ENCODE assay signal across 16 cellular contexts in genomic region chr13:42885325-42885724, GRCh38.
"Had no signal": no experiment of that assay in that cellular context is flagged by ENCODE, and none has a peak within 500 bp of the region (broad histone marks: within the 10 kb centered on the region; RNA-seq: fewer than 3 reads in every experiment).

No MANE protein-coding gene starts in this region.

- H3K4me2 ChIP-seq: SK-N-SH had no signal

- H3K27ac ChIP-seq: RWPE1 had no signal

- H3K36me3 ChIP-seq: MG63 had no signal

- H3K9ac ChIP-seq: SK-N-SH had no signal

- H3K27me3 ChIP-seq: MG63 had no signal

- DNase-seq: KBM-7, MG63, NCI-H1092, NCI-H1436 treated with DMSO at 0.1 percent for 48 hours, NCI-H1694, NCI-H1930, NCI-H2081 treated with DMSO at 0.1 percent for 48 hours, NCI-H2227 treated with DMSO at 0.1 percent for 48 hours, NCI-H524, NCI-H526 treated with DMSO at 0.1 percent for 48 hours, NCI-H774, PC-3, SHP77, SK-N-SH, SW 1271 had no signal

- H3K9me3 ChIP-seq: SK-N-SH had no signal

- H3K4me3 ChIP-seq: MG63 had no signal
